13 cellular contexts compared by ENCODE assay signal in the genomic region with DNA sequence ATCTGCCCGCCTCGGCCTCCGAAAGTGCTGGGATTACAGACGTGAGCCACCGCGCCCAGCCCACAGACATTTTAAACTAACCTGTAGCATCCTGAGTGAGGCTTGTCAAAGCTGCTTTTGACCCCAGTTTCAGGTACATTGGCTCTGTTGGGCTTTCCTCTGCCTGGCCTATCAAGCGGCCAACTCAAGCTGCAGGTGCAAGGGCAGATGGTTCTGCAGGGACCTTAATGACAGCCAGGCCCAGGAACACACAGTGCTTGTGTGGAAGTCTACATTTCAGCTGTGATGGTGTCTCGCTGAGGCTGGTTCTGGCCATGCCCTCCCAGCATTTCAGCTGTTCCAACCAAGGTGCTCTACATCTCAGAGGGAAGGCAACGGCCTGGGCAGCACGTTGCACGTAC. TPM values are rescaled to one million over a fixed set of nuclear protein-coding genes. Genes with fewer than 3 reads are reported as not detected.
DNase-seq lines count a peak whose midpoint lies in the region; ATAC-seq and TF ChIP-seq lines count a peak whose summit lies in the region.
"Had no signal": no experiment of that assay in that cellular context is flagged by ENCODE, and none has a peak within 500 bp of the region (broad histone marks: within the 10 kb centered on the region; RNA-seq: fewer than 3 reads in every experiment).

No MANE protein-coding gene starts in this region.

- CTCF ChIA-PET in activated CD4-positive, alpha-beta T cell treated with anti-CD3 and anti-CD28 coated beads for 36 hours (lab: Charles Lee): interaction anchor here (0.7 to 4.9 kb wide), 8 partner anchors 8 to 51 kb away, joined by 3 to 33 read pairs (median 8); no protein-coding TSS in a partner anchor

- peak overlapping the region; percentile 96 for H3K27ac Mint-ChIP-seq in activated CD4-positive, alpha-beta T cell treated with anti-CD3 and anti-CD28 coated beads for 36 hours
- H3K27ac Mint-ChIP-seq in stimulated activated memory B cell treated with anti-CD40 and anti-IgM and Interleukin-4, amounts not matched to agents 10 μg/mL and 1 μg/mL and 100 μg/mL, for 72 hours: peak overlapping the region; percentile 88

- no peaks in the 10 kb centered on the region for H3K27me3 Mint-ChIP-seq in activated CD4-positive, alpha-beta T cell treated with anti-CD3 and anti-CD28 coated beads for 36 hours
- no peaks in the 10 kb centered on the region for H3K27me3 Mint-ChIP-seq in stimulated activated memory B cell treated with anti-CD40 and anti-IgM and Interleukin-4, amounts not matched to agents 10 μg/mL and 1 μg/mL and 100 μg/mL, for 72 hours

- peaks cover 6% of the 10 kb centered on the region for H3K36me3 Mint-ChIP-seq in activated CD4-positive, alpha-beta T cell treated with anti-CD3 and anti-CD28 coated beads for 36 hours (ENCODE audit: low read depth)
- peaks cover 18% of the 10 kb centered on the region for H3K36me3 Mint-ChIP-seq in stimulated activated memory B cell treated with anti-CD40 and anti-IgM and Interleukin-4, amounts not matched to agents 10 μg/mL and 1 μg/mL and 100 μg/mL, for 72 hours

- H3K4me1 Mint-ChIP-seq in activated CD4-positive, alpha-beta T cell treated with anti-CD3 and anti-CD28 coated beads for 36 hours: peaks cover 91% of the 10 kb centered on the region
- H3K4me1 Mint-ChIP-seq in stimulated activated memory B cell treated with anti-CD40 and anti-IgM and Interleukin-4, amounts not matched to agents 10 μg/mL and 1 μg/mL and 100 μg/mL, for 72 hours: peaks cover 86% of the 10 kb centered on the region

- peak; percentile 47 for DNase-seq in activated CD4-positive, alpha-beta T cell treated with anti-CD3 and anti-CD28 coated beads for 36 hours
- no peak for DNase-seq in activated CD4-positive, alpha-beta T cell treated with anti-CD3 and anti-CD28 coated beads, Interleukin-2, amount 50 U/mL, for 48 hours
- DNase-seq in NCI-H69 (lab: John Stamatoyannopoulos, UW) (peak; percentile 63), cerebellum (ENCODE audit: low spot score) (peak; percentile 58), erythroblast (lab: John Stamatoyannopoulos, UW) (no peak), GOT3 (lab: John Stamatoyannopoulos, UW) (no peak)
- DNase-seq: dermis blood vessel endothelial cell, NCI-H2029, pancreas, T1000 had no signal

- intact Hi-C loops in activated CD4-positive, alpha-beta T cell treated with anti-CD3 and anti-CD28 coated beads for 36 hours (cut with DNase I, micrococcal nuclease): loop anchor here (10.0 kb wide), 3 partner anchors 302 to 1928 kb away; a partner anchor contains a TSS

- ATAC-seq in activated CD4-positive, alpha-beta T cell treated with anti-CD3 and anti-CD28 coated beads for 36 hours: no peak
- ATAC-seq in stimulated activated memory B cell treated with anti-CD40 and anti-IgM and Interleukin-4, amounts not matched to agents 10 μg/mL and 1 μg/mL and 100 μg/mL, for 72 hours: no peak
- no peak for ATAC-seq in GM19467 (IDR thresholded peaks at IDR 0.05; ENCODE audit: unreplicated experiment)
- ATAC-seq: left lobe of liver had no signal

- no peak overlapping the region for H3K4me3 Mint-ChIP-seq in activated CD4-positive, alpha-beta T cell treated with anti-CD3 and anti-CD28 coated beads for 36 hours
- peak overlapping the region; percentile 19 for H3K4me3 Mint-ChIP-seq in stimulated activated memory B cell treated with anti-CD40 and anti-IgM and Interleukin-4, amounts not matched to agents 10 μg/mL and 1 μg/mL and 100 μg/mL, for 72 hours

- no peak for TF ChIP-seq POLR2A in erythroblast (IDR thresholded peaks at IDR 0.05; ENCODE audit: low read length)

- no peaks in the 10 kb centered on the region for H3K9me3 Mint-ChIP-seq in activated CD4-positive, alpha-beta T cell treated with anti-CD3 and anti-CD28 coated beads for 36 hours (ENCODE audit: low read depth)
- no peaks in the 10 kb centered on the region for H3K9me3 Mint-ChIP-seq in stimulated activated memory B cell treated with anti-CD40 and anti-IgM and Interleukin-4, amounts not matched to agents 10 μg/mL and 1 μg/mL and 100 μg/mL, for 72 hours

- POLR2A ChIA-PET in activated CD4-positive, alpha-beta T cell treated with anti-CD3 and anti-CD28 coated beads for 36 hours (lab: Charles Lee): interaction anchor here (2.5 kb wide), 1 partner anchor 17 kb away, joined by 7 read pairs; no protein-coding TSS in a partner anchor

RNA-seq across cellular contexts. Expression of a gene that starts 18.4 kb away (rescaled TPM):
- total RNA-seq in activated CD4-positive, alpha-beta T cell treated with anti-CD3 and anti-CD28 coated beads for 36 hours: 10 to 100 TPM; 29.1 to 33.0 TPM
- total RNA-seq in cerebellum: 81.7 TPM

Comparison
In these comparisons a context has a peak if more than half of its experiments do, and no peak if none do; other contexts are left out.
1. DNase-seq: peak in activated CD4-positive, alpha-beta T cell treated with anti-CD3 and anti-CD28 coated beads for 36 hours (single experiment), NCI-H69 (single experiment) and cerebellum (single experiment); none in activated CD4-positive, alpha-beta T cell treated with anti-CD3 and anti-CD28 coated beads, Interleukin-2, amount 50 U/mL, for 48 hours (0 of 2), erythroblast (0 of 2) and GOT3 (single experiment).